8 cellular contexts compared by ENCODE assay signal in genomic region chr14:53151523-53151866, GRCh38. TPM values are rescaled to one million over a fixed set of nuclear protein-coding genes. Genes with fewer than 3 reads are reported as not detected.
DNase-seq lines count a peak whose midpoint lies in the region; ATAC-seq lines count a peak whose summit lies in the region.

No MANE protein-coding gene starts in this region.

- no peak for ATAC-seq in activated naive CD8-positive, alpha-beta T cell treated with anti-CD3 and anti-CD28 coated beads, Interleukin-2, amount 10 ng/mL, durations not matched to agents 7 days and 5 days (ENCODE audit: low read depth)
- peak; percentile 6 for ATAC-seq in left lobe of liver
- no peak for ATAC-seq in GM21423 (IDR thresholded peaks at IDR 0.05; ENCODE audit: unreplicated experiment)
- no peak for ATAC-seq in HG03025 (IDR thresholded peaks at IDR 0.05; ENCODE audit: low FRiP score, unreplicated experiment)
- no peak for ATAC-seq in HG03457 (IDR thresholded peaks at IDR 0.05; ENCODE audit: unreplicated experiment)

- no peaks in the 10 kb centered on the region for H3K9me3 Mint-ChIP-seq in activated naive CD8-positive, alpha-beta T cell treated with anti-CD3 and anti-CD28 coated beads, Interleukin-2, amount 10 ng/mL, durations not matched to agents 7 days and 5 days

- POLR2A ChIA-PET in activated naive CD8-positive, alpha-beta T cell treated with anti-CD3 and anti-CD28 coated beads, Interleukin-2, amount 10 ng/mL, durations not matched to agents 7 days and 5 days (lab: Charles Lee), result interaction anchor here (0.6 to 6.5 kb wide), 16 partner anchors 10 to 1245 kb away, joined by 3 to 125 read pairs (median 6); partner anchors contain the start of genes CDKN3 and ERO1A

- peaks cover 25% of the 10 kb centered on the region for H3K36me3 Mint-ChIP-seq in activated naive CD8-positive, alpha-beta T cell treated with anti-CD3 and anti-CD28 coated beads, Interleukin-2, amount 10 ng/mL, durations not matched to agents 7 days and 5 days

- peaks cover 42% of the 10 kb centered on the region for H3K4me1 Mint-ChIP-seq in activated naive CD8-positive, alpha-beta T cell treated with anti-CD3 and anti-CD28 coated beads, Interleukin-2, amount 10 ng/mL, durations not matched to agents 7 days and 5 days

- DNase-seq in NCI-H82 (lab: John Stamatoyannopoulos, UW) (peak; percentile 53), NCI-H82 treated with DMSO at 0.1 percent for 48 hours (lab: John Stamatoyannopoulos, UW; ENCODE audit: unreplicated experiment) (no peak), left lobe of liver (ENCODE audit: low spot score) (no peak)
- DNase-seq in activated naive CD8-positive, alpha-beta T cell treated with anti-CD3 and anti-CD28 coated beads, Interleukin-2, amount 10 ng/mL, durations not matched to agents 7 days and 5 days, result no peak

- peak overlapping the region; percentile 40 for H3K27ac ChIP-seq in temporal lobe (ENCODE audit: low read depth, low read length)

- peak overlapping the region; percentile 98 for H3K27ac Mint-ChIP-seq in activated naive CD8-positive, alpha-beta T cell treated with anti-CD3 and anti-CD28 coated beads, Interleukin-2, amount 10 ng/mL, durations not matched to agents 7 days and 5 days

- peak overlapping the region; percentile 96 for H3K4me3 Mint-ChIP-seq in activated naive CD8-positive, alpha-beta T cell treated with anti-CD3 and anti-CD28 coated beads, Interleukin-2, amount 10 ng/mL, durations not matched to agents 7 days and 5 days

- no peaks in the 10 kb centered on the region for H3K27me3 Mint-ChIP-seq in activated naive CD8-positive, alpha-beta T cell treated with anti-CD3 and anti-CD28 coated beads, Interleukin-2, amount 10 ng/mL, durations not matched to agents 7 days and 5 days

RNA-seq across cellular contexts. Expression of gene DDHD1, which starts 1.6 kb away (rescaled TPM):
- total RNA-seq in activated naive CD8-positive, alpha-beta T cell treated with anti-CD3 and anti-CD28 coated beads, Interleukin-2, amount 10 ng/mL, durations not matched to agents 7 days and 5 days, result 10 to 100 TPM; 63.1 to 65.1 TPM
- total RNA-seq in left lobe of liver (3.3 TPM), temporal lobe (20.9 TPM)
